Comparison of ENCODE assay signal across 8 cellular contexts in genomic region chr7:129501760-129502707, GRCh38. TPM values are rescaled to one million over a fixed set of nuclear protein-coding genes. Genes with fewer than 3 reads are reported as not detected.
DNase-seq lines count a peak whose midpoint lies in the region; ATAC-seq and TF ChIP-seq lines count a peak whose summit lies in the region.

Gene SMKR1, plus strand, starts transcription at chr7:129502531. Its CDS starts 294 bp downstream, at chr7:129502825.

- peaks cover 36% of the 10 kb centered on the region for H3K27me3 Mint-ChIP-seq in endodermal cell (ENCODE audit: insufficient read depth)

- H3K9me3 Mint-ChIP-seq in endodermal cell = no peaks in the 10 kb centered on the region

- no peak for TF ChIP-seq CTCF in endodermal cell (conservative IDR thresholded peaks at IDR 0.05)

- H4K20me1 ChIP-seq in BLaER1 treated with 17β-estradiol and CSF1 and Interleukin-3, amounts not matched to agents 10 nM and 100 nM = no peaks in the 10 kb centered on the region

- ATAC-seq in HG03432 (IDR thresholded peaks at IDR 0.05; ENCODE audit: unreplicated experiment) = peak; percentile 85

- H3K27me3 ChIP-seq in BLaER1 treated with 17β-estradiol and CSF1 and Interleukin-3, amounts not matched to agents 10 nM and 100 nM = peaks cover 0 to 15% (median 0%) of the 10 kb centered on the region in 11 experiments; a peak in 8 of 22 replicates
- H3K27me3 ChIP-seq in endodermal cell (ENCODE audit: control insufficient read depth, insufficient read depth, low read length, poor library complexity, severe bottlenecking) = peaks cover 29% of the 10 kb centered on the region

- H3K4me3 Mint-ChIP-seq in endodermal cell = peak within 1 kb of the TSS; percentile 68

- H3K27ac Mint-ChIP-seq in endodermal cell = peak within 1 kb of the TSS; percentile 23

- H3K4me3 ChIP-seq in BLaER1 treated with 17β-estradiol and CSF1 and Interleukin-3, amounts not matched to agents 10 nM and 100 nM = peak within 1 kb of the TSS; percentile 55 to 82 (median 68)
- peak within 1 kb of the TSS; percentile 80 for H3K4me3 ChIP-seq in endodermal cell (ENCODE audit: low read length)

- peak within 1 kb of the TSS in 10 of 11 experiments; percentile 5 to 55 (median 22); a peak in 13 of 22 replicates for H3K27ac ChIP-seq in BLaER1 treated with 17β-estradiol and CSF1 and Interleukin-3, amounts not matched to agents 10 nM and 100 nM
- no peak within 1 kb of the TSS for H3K27ac ChIP-seq in endodermal cell (ENCODE audit: low read depth, low read length)

- H3K4me1 ChIP-seq in BLaER1 treated with 17β-estradiol and CSF1 and Interleukin-3, amounts not matched to agents 10 nM and 100 nM = peaks cover 0 to 32% (median 22%) of the 10 kb centered on the region in 10 experiments; a peak in 17 of 20 replicates
- H3K4me1 ChIP-seq in endodermal cell (ENCODE audit: control insufficient read depth, insufficient read depth, low read length) = no peaks in the 10 kb centered on the region

- DNase-seq in GM19238 (ENCODE audit: insufficient read length, low spot score) (peak; percentile 95), NCI-H748 (lab: John Stamatoyannopoulos, UW; ENCODE audit: unreplicated experiment) (peak; percentile 93), endodermal cell (peak; percentile 83), mucosa of gallbladder (ENCODE audit: low spot score) (peak; percentile 88)
- DNase-seq in activated CD8-positive, alpha-beta memory T cell treated with anti-CD3 and anti-CD28 coated beads for 24 hours = peak; percentile 93
- peak; percentile 87 for DNase-seq in stimulated activated CD8-positive, alpha-beta memory T cell treated with anti-CD3 and anti-CD28 coated beads, Interleukin-4, amount 100 ng/mL, for 24 hours (ENCODE audit: low read depth)

- H3K4me2 ChIP-seq in BLaER1 treated with 17β-estradiol and CSF1 and Interleukin-3, amounts not matched to agents 10 nM and 100 nM = peak within 1 kb of the TSS; percentile 93 to 99 (median 98)

- H3K4me1 Mint-ChIP-seq in endodermal cell = peaks cover 6% of the 10 kb centered on the region

- no peaks in the 10 kb centered on the region for H3K36me3 ChIP-seq in BLaER1 treated with 17β-estradiol and CSF1 and Interleukin-3, amounts not matched to agents 10 nM and 100 nM
- no peaks in the 10 kb centered on the region for H3K36me3 ChIP-seq in endodermal cell (ENCODE audit: control insufficient read depth, insufficient read depth, low read length)

- WGBS in endodermal cell (ENCODE audit: insufficient coverage in 1 of 2, insufficient read length in 1 of 2), 2 experiments = 5 to 11% methylated on average over 26 to 83 of the region's 89 CpGs

- peak within 1 kb of the TSS; percentile 58 to 78 (median 71) for H3K9ac ChIP-seq in BLaER1 treated with 17β-estradiol and CSF1 and Interleukin-3, amounts not matched to agents 10 nM and 100 nM
- no peak within 1 kb of the TSS for H3K9ac ChIP-seq in endodermal cell (ENCODE audit: extremely low read depth, low read length, poor library complexity, severe bottlenecking)

- H3K9me3 ChIP-seq in BLaER1 treated with 17β-estradiol and CSF1 and Interleukin-3, amounts not matched to agents 10 nM and 100 nM (replicated peaks in 1 of 11) = no peaks in the 10 kb centered on the region
- no peaks in the 10 kb centered on the region for H3K9me3 ChIP-seq in endodermal cell (ENCODE audit: control insufficient read depth, low read length)

- H3K36me3 Mint-ChIP-seq in endodermal cell (ENCODE audit: low read depth) = no peaks in the 10 kb centered on the region

RNA-seq across cellular contexts. Expression of gene SMKR1, which starts in this region (rescaled TPM):
- total RNA-seq in endodermal cell (under 1 TPM; 0.55 to 0.97 TPM), mucosa of gallbladder (2.0 TPM)
- polyA plus RNA-seq in endodermal cell (2013, experiment 1 of 2) = 0.71 TPM
- polyA plus RNA-seq in endodermal cell (2013, experiment 2 of 2) = 0.87 TPM

Comparison
In these comparisons a context has a peak if more than half of its experiments do, and no peak if none do; other contexts are left out.
1. Peak in DNase-seq and H3K4me3 ChIP-seq in endodermal cell; RNA of the gene not detected or under 1 TPM.